In genomic region chr1:95209291-95209690, GRCh38 we compare ENCODE assay signal across 18 cellular contexts. TPM values are rescaled to one million over a fixed set of nuclear protein-coding genes. Genes with fewer than 3 reads are reported as not detected.
DNase-seq lines count a peak whose midpoint lies in the region; ATAC-seq, FAIRE-seq and TF ChIP-seq lines count a peak whose summit lies in the region.
"Had no signal": no experiment of that assay in that cellular context is flagged by ENCODE, and none has a peak within 500 bp of the region (broad histone marks: within the 10 kb centered on the region; RNA-seq: fewer than 3 reads in every experiment).

No MANE protein-coding gene starts in this region.

- H3K4me3 ChIP-seq in right lobe of liver (no peak overlapping the region), HepG2 (replicated peaks in 1 of 3; ENCODE audit: insufficient read depth in 1 of 3, low read depth in 2 of 3, low read length in 3 of 3) (no peak overlapping the region), kidney (ENCODE audit: low read length in 2 of 2) (no peak overlapping the region), mesendoderm (ENCODE audit: low read length) (no peak overlapping the region)
- H3K4me3 ChIP-seq: GM23248, HAP-1 had no signal

- no peaks in the 10 kb centered on the region for H3K79me2 ChIP-seq in HepG2 (ENCODE audit: insufficient read depth, low read length)
- H3K79me2 ChIP-seq in mesendoderm (ENCODE audit: control insufficient read depth, insufficient read depth, low read length) = no peaks in the 10 kb centered on the region

- no peak overlapping the region for H4K5ac ChIP-seq in mesendoderm (ENCODE audit: low read length)

- H3K9ac ChIP-seq in HepG2 (ENCODE audit: insufficient read depth, low read depth, low read length) = no peak overlapping the region
- H3K9ac ChIP-seq in kidney (ENCODE audit: low read length in 2 of 2) = no peak overlapping the region
- H3K9ac ChIP-seq in mesendoderm (ENCODE audit: low read length) = no peak overlapping the region
- H3K9ac ChIP-seq: GM23248 had no signal

- no peaks in the 10 kb centered on the region for H3K4me1 ChIP-seq in right lobe of liver
- no peaks in the 10 kb centered on the region for H3K4me1 ChIP-seq in HepG2 (ENCODE audit: insufficient read depth, low read length)
- no peaks in the 10 kb centered on the region for H3K4me1 ChIP-seq in kidney (ENCODE audit: control insufficient read depth in 1 of 2, insufficient read depth in 1 of 2, low read depth in 1 of 2, low read length in 2 of 2)
- H3K4me1 ChIP-seq in mesendoderm (ENCODE audit: control insufficient read depth, low read depth, low read length) = no peaks in the 10 kb centered on the region
- H3K4me1 ChIP-seq: BE2C, HAP-1 had no signal

- H2AFZ ChIP-seq in HepG2 (ENCODE audit: low read length) = no peak overlapping the region
- H2AFZ ChIP-seq: GM23248 had no signal

- H2AK5ac ChIP-seq in mesendoderm (ENCODE audit: low read length) = no peak overlapping the region

- CTCF ChIA-PET in HepG2 (lab: Yijun Ruan, JAX; ENCODE audit: low intra/inter-chr PET ratio, low total read pairs) = no interaction called here

- no peak overlapping the region for H3K4ac ChIP-seq in mesendoderm (ENCODE audit: low read depth, low read length)

- no peak overlapping the region for H2BK5ac ChIP-seq in mesendoderm (ENCODE audit: low read length)

- no peak for TF ChIP-seq EP300 in HepG2 (IDR thresholded peaks at IDR 0.05; ENCODE audit: low read depth in 2 of 2, low read length in 2 of 2)
- no peak for TF ChIP-seq EP300 in HepG2 (CRISPR knock-in tag; IDR thresholded peaks at IDR 0.05; ENCODE audit: borderline replicate concordance)

- H3K79me1 ChIP-seq in mesendoderm (ENCODE audit: low read length) = no peaks in the 10 kb centered on the region

- ATAC-seq in right lobe of liver = peak; percentile 31 to 46 (median 43)
- no peak for ATAC-seq in HepG2

- in situ Hi-C loops in HepG2 (cut with HindIII; ENCODE audit: extremely low pct_ligation_motif_present, low pct_unique_long_range_greater_than_20kb) = no loop called here

- H3K27me3 ChIP-seq in right lobe of liver = no peaks in the 10 kb centered on the region
- no peaks in the 10 kb centered on the region for H3K27me3 ChIP-seq in HepG2 (ENCODE audit: control insufficient read depth in 1 of 2, insufficient read depth in 2 of 2, low read length in 2 of 2)
- no peaks in the 10 kb centered on the region for H3K27me3 ChIP-seq in mesendoderm (ENCODE audit: insufficient read depth, low read length, poor library complexity)
- H3K27me3 ChIP-seq: BE2C had no signal

- no peak overlapping the region for H3K4me2 ChIP-seq in HepG2 (ENCODE audit: low read depth, low read length)
- no peak overlapping the region for H3K4me2 ChIP-seq in mesendoderm (ENCODE audit: low read length)

- no peak overlapping the region for H3K18ac ChIP-seq in mesendoderm (ENCODE audit: low read length)

- TF ChIP-seq RAD21 in HepG2 (CRISPR knock-in tag; IDR thresholded peaks at IDR 0.05) = no peak

- H3K36me3 ChIP-seq in right lobe of liver = no peaks in the 10 kb centered on the region
- H3K36me3 ChIP-seq in HepG2 (replicated peaks in 1 of 2; ENCODE audit: control insufficient read depth in 1 of 2, insufficient read depth in 2 of 2, low read length in 2 of 2) = no peaks in the 10 kb centered on the region
- no peaks in the 10 kb centered on the region for H3K36me3 ChIP-seq in kidney (ENCODE audit: control insufficient read depth in 1 of 2, insufficient read depth in 2 of 2, low read length in 2 of 2)
- no peaks in the 10 kb centered on the region for H3K36me3 ChIP-seq in mesendoderm (ENCODE audit: control insufficient read depth, insufficient read depth, low read length)
- H3K36me3 ChIP-seq: BE2C, HAP-1 had no signal

- no peak overlapping the region for H4K8ac ChIP-seq in mesendoderm (ENCODE audit: low read depth, low read length)

- TF ChIP-seq CTCF in right lobe of liver (IDR thresholded peaks at IDR 0.05) (no peak), HepG2 (CRISPR knock-in tag; IDR thresholded peaks at IDR 0.05) (no peak), kidney (IDR thresholded peaks at IDR 0.05; ENCODE audit: borderline replicate concordance, extremely low read depth, insufficient read depth) (no peak)

- no peak overlapping the region for H2BK15ac ChIP-seq in mesendoderm (replicated peaks; ENCODE audit: low read depth)

- TF ChIP-seq POLR2A in right lobe of liver (IDR thresholded peaks at IDR 0.05) (no peak), HepG2 (IDR thresholded peaks at IDR 0.05; ENCODE audit: insufficient read depth in 1 of 2, low read depth in 2 of 2, low read length in 2 of 2) (no peak)

- FAIRE-seq in HepG2 (lab: Jason Lieb, UNC) = no peak
- FAIRE-seq in kidney (lab: Jason Lieb, UNC) = peak; percentile 49
- FAIRE-seq: GM12891 had no signal

- DNase-seq in right lobe of liver = no peak
- no peak for DNase-seq in HepG2 (ENCODE audit: low spot score)
- DNase-seq in kidney = no peak
- DNase-seq in mesendoderm = peak; percentile 5
- DNase-seq in NCI-H748 treated with DMSO at 0.1 percent for 48 hours (lab: John Stamatoyannopoulos, UW) = no peak
- DNase-seq in NCI-H524 (lab: John Stamatoyannopoulos, UW) = no peak
- DNase-seq in NCI-H2029 treated with DMSO at 0.1 percent for 48 hours (lab: John Stamatoyannopoulos, UW) = no peak
- DNase-seq: ACHN; BE2C; C1 segment of cervical spinal cord; CD4-positive, CD25-positive, alpha-beta regulatory T cell; CD8-positive, alpha-beta memory T cell; COR-L47; DMS 273 treated with DMSO at 0.1 percent for 48 hours; GM23248 had no signal

- H3K27ac ChIP-seq in right lobe of liver = no peak overlapping the region
- H3K27ac ChIP-seq in HepG2 (ENCODE audit: extremely low read length, insufficient read depth, low read length) = no peak overlapping the region
- no peak overlapping the region for H3K27ac ChIP-seq in kidney (ENCODE audit: low read depth in 2 of 2, low read length in 2 of 2)
- H3K27ac ChIP-seq in mesendoderm (ENCODE audit: low read depth, low read length) = no peak overlapping the region
- H3K27ac ChIP-seq: GM23248, HL-60 had no signal

- no peak overlapping the region for H3K56ac ChIP-seq in mesendoderm (ENCODE audit: low read length)

- intact Hi-C loops in right lobe of liver (cut with DNase I) (no loop called here), HepG2 (cut with micrococcal nuclease; ENCODE audit: unreplicated experiment) (no loop called here), kidney (cut with DNase I) (no loop called here)

- no peaks in the 10 kb centered on the region for H4K20me1 ChIP-seq in HepG2 (ENCODE audit: insufficient read depth, low read length)

- no peak overlapping the region for H3K23ac ChIP-seq in mesendoderm (ENCODE audit: low read length)

- no peak overlapping the region for H2BK120ac ChIP-seq in mesendoderm (ENCODE audit: low read depth, low read length)

- no peaks in the 10 kb centered on the region for H3K9me3 ChIP-seq in right lobe of liver
- H3K9me3 ChIP-seq in HepG2 (ENCODE audit: low read length) = no peaks in the 10 kb centered on the region
- H3K9me3 ChIP-seq in kidney (ENCODE audit: control insufficient read depth in 1 of 2, low read length in 2 of 2) = no peaks in the 10 kb centered on the region
- H3K9me3 ChIP-seq: BE2C, HAP-1 had no signal

- POLR2A ChIA-PET in HepG2 (lab: Yijun Ruan, JAX) = no interaction called here

- BruUV-seq in HepG2 (replicated peaks; lab: Mats Ljungman, UMichigan) = no TSS peak

TF ChIP-seq in HepG2, 621 proteins besides CTCF, POLR2A, EP300 and RAD21 (continues in another document):
- TF ChIP-seq DDIT3 (CRISPR knock-in tag; IDR thresholded peaks at IDR 0.05) (no peak), ZNF766 (CRISPR knock-in tag; IDR thresholded peaks at IDR 0.05; ENCODE audit: borderline replicate concordance) (no peak), ZNF629 (CRISPR knock-in tag; conservative IDR thresholded peaks at IDR 0.05) (no peak), NAIF1 (CRISPR knock-in tag; IDR thresholded peaks at IDR 0.05; ENCODE audit: borderline replicate concordance) (no peak), NR0B2 (CRISPR knock-in tag; IDR thresholded peaks at IDR 0.05) (no peak)

RNA-seq across cellular contexts. Expression of gene RWDD3, which starts 24.7 kb away (rescaled TPM):
- total RNA-seq in right lobe of liver = 10 to 100 TPM in 2 of 6 experiments, 1 to 10 TPM in 4; 3.3 to 13.2 (median 8.0) TPM
- 21.2 and 22.7 TPM in 2 replicates for total RNA-seq in HepG2 (2016; rRNA removed; fragmentation: Illumina TruSeq; extraction: Trizol)
- total RNA-seq in HepG2 (2016; cell fraction: cytosol; rRNA removed; fragmentation: Illumina TruSeq; extraction: Trizol; ENCODE audit: low read depth) = 4.8 and 7.5 TPM in 2 replicates
- total RNA-seq in HepG2 (2016; cell fraction: insoluble cytoplasmic fraction; rRNA removed; fragmentation: Illumina TruSeq; extraction: Trizol) = 20.5 and 25.9 TPM in 2 replicates
- 15.8 and 16.6 TPM in 2 replicates for total RNA-seq in HepG2 (2016; cell fraction: membrane; rRNA removed; fragmentation: Illumina TruSeq; extraction: Trizol)
- total RNA-seq in HepG2 (2016; cell fraction: nucleus; rRNA removed; fragmentation: Illumina TruSeq; extraction: Trizol) = 26.9 and 28.8 TPM in 2 replicates
- polyA plus RNA-seq in HepG2 (2011; rRNA removed) = 16.2 and 18.3 TPM in 2 replicates
- polyA plus RNA-seq in HepG2 (2011; cell fraction: cytosol; rRNA removed) = 8.0 and 10.2 TPM in 2 replicates
- 17.2 and 19.7 TPM in 2 replicates for polyA plus RNA-seq in HepG2 (2011; cell fraction: nucleus; rRNA removed)
- 15.3 and 20.4 TPM in 2 replicates for polyA plus RNA-seq in HepG2 (2012)
- 7.6 and 10.7 TPM in 2 replicates for polyA plus RNA-seq in HepG2 (2016; cell fraction: cytosol; fragmentation: Illumina TruSeq; extraction: Trizol; ENCODE audit: low read depth)
- polyA plus RNA-seq in HepG2 (2016; cell fraction: insoluble cytoplasmic fraction; fragmentation: Illumina TruSeq; extraction: Trizol; ENCODE audit: low read depth) = 23.8 and 27.0 TPM in 2 replicates
- polyA plus RNA-seq in HepG2 (2016; cell fraction: membrane; fragmentation: Illumina TruSeq; extraction: Trizol; ENCODE audit: low read depth) = 13.8 and 14.0 TPM in 2 replicates
- polyA plus RNA-seq in HepG2 (2016; cell fraction: nucleus; fragmentation: Illumina TruSeq; extraction: Trizol; ENCODE audit: insufficient read depth, low read depth) = 43.8 and 46.3 TPM in 2 replicates
- polyA minus RNA-seq in HepG2 (2011; rRNA and poly(A)+ RNA removed; ENCODE audit: low replicate concordance) = 2.3 and 4.1 TPM in 2 replicates
- 3.7 and 4.5 TPM in 2 replicates for polyA minus RNA-seq in HepG2 (2011; cell fraction: cytosol; rRNA and poly(A)+ RNA removed)
- polyA minus RNA-seq in HepG2 (2011; cell fraction: nucleus; rRNA and poly(A)+ RNA removed) = 17.4 and 24.0 TPM in 2 replicates
- total RNA-seq in kidney = 18.0 TPM
- 19.7 TPM for polyA plus RNA-seq in kidney (ENCODE audit: insufficient read depth, low read depth, low replicate concordance)
- 21.3 TPM for polyA plus RNA-seq in mesendoderm (2013, experiment 1 of 2)
- polyA plus RNA-seq in mesendoderm (2013, experiment 2 of 2) = 18.0 TPM
